ENCODE assay signal across 19 cellular contexts in genomic region chr14:20611277-20611676, GRCh38. TPM values are rescaled to one million over a fixed set of nuclear protein-coding genes. Genes with fewer than 3 reads are reported as not detected.
"Had no signal": no experiment of that assay in that cellular context is flagged by ENCODE, and none has a peak within 500 bp of the region (broad histone marks: within the 10 kb centered on the region; RNA-seq: fewer than 3 reads in every experiment).

No MANE protein-coding gene starts in this region.

- H3K4me3 ChIP-seq: upper lobe of right lung had no signal

- H3K36me3 ChIP-seq: lower lobe of right lung, upper lobe of right lung had no signal

- H3K9me3 ChIP-seq: lower lobe of right lung, upper lobe of right lung had no signal

- H3K27me3 ChIP-seq: dorsolateral prefrontal cortex, upper lobe of right lung had no signal

- H3K79me2 ChIP-seq: parathyroid adenoma had no signal

- H2AFZ ChIP-seq: parathyroid adenoma had no signal

- DNase-seq: activated CD4-positive, alpha-beta T cell treated with anti-CD3 and anti-CD28 coated beads, Interleukin-2, amount 10 ng/mL, durations not matched to agents 24 days and 14 days; activated CD4-positive, CD25-positive, alpha-beta regulatory T cell; activated CD8-positive, alpha-beta T cell treated with anti-CD3 and anti-CD28 coated beads for 36 hours; activated naive CD4-positive, alpha-beta T cell treated with Interleukin-2 at 50 U/mL for 16 hours; activated T-cell treated with anti-CD3 and anti-CD28 coated beads, Interleukin-2, amount 50 U/mL, for 24 hours; caudate nucleus; dorsolateral prefrontal cortex; foreskin fibroblast; islet precursor cell; left colon; lower lobe of right lung; natural killer cell; stimulated activated naive B cell treated with anti-CD40 and anti-IgM and Interleukin-4, amounts not matched to agents 10 μg/mL and 1 μg/mL and 100 μg/mL, for 72 hours; T1000; upper lobe of right lung had no signal

- H3K27ac ChIP-seq: lower lobe of right lung, upper lobe of right lung had no signal

- ATAC-seq: activated CD8-positive, alpha-beta T cell treated with anti-CD3 and anti-CD28 coated beads for 36 hours; left colon; lower lobe of right lung; natural killer cell; stimulated activated naive B cell treated with anti-CD40 and anti-IgM and Interleukin-4, amounts not matched to agents 10 μg/mL and 1 μg/mL and 100 μg/mL, for 72 hours; upper lobe of right lung had no signal

RNA-seq across cellular contexts. Expression of gene RNASE12, which starts 20.1 kb away (rescaled TPM):
- total RNA-seq: activated CD4-positive, alpha-beta T cell treated with anti-CD3 and anti-CD28 coated beads, Interleukin-2, amount 10 ng/mL, durations not matched to agents 24 days and 14 days; activated CD8-positive, alpha-beta T cell treated with anti-CD3 and anti-CD28 coated beads for 36 hours; activated T-helper 2 cell treated with anti-CD3 and anti-CD28 coated beads, Interferon-gamma antibody, Interleukin-2, Interleukin-4, amounts not matched to agents 10 μg/mL and 5 μg/mL and 100 μg/mL, durations not matched to agents 14 hours and 24 hours and 36 hours; dorsolateral prefrontal cortex; left colon; lower lobe of right lung; natural killer cell; renal cortical epithelial cell; upper lobe of right lung had no signal
- polyA plus RNA-seq: thymus had no signal

RNA-seq across cellular contexts. Expression of gene RNASE11, which starts 23.5 kb away (rescaled TPM):
- total RNA-seq: activated CD4-positive, alpha-beta T cell treated with anti-CD3 and anti-CD28 coated beads, Interleukin-2, amount 10 ng/mL, durations not matched to agents 24 days and 14 days; activated CD8-positive, alpha-beta T cell treated with anti-CD3 and anti-CD28 coated beads for 36 hours; activated T-helper 2 cell treated with anti-CD3 and anti-CD28 coated beads, Interferon-gamma antibody, Interleukin-2, Interleukin-4, amounts not matched to agents 10 μg/mL and 5 μg/mL and 100 μg/mL, durations not matched to agents 14 hours and 24 hours and 36 hours; dorsolateral prefrontal cortex; left colon; lower lobe of right lung; natural killer cell; renal cortical epithelial cell; upper lobe of right lung had no signal

RNA-seq across cellular contexts. Expression of gene OR6S1, which starts 30.2 kb away (rescaled TPM):
- total RNA-seq: activated CD4-positive, alpha-beta T cell treated with anti-CD3 and anti-CD28 coated beads, Interleukin-2, amount 10 ng/mL, durations not matched to agents 24 days and 14 days; activated CD8-positive, alpha-beta T cell treated with anti-CD3 and anti-CD28 coated beads for 36 hours; activated T-helper 2 cell treated with anti-CD3 and anti-CD28 coated beads, Interferon-gamma antibody, Interleukin-2, Interleukin-4, amounts not matched to agents 10 μg/mL and 5 μg/mL and 100 μg/mL, durations not matched to agents 14 hours and 24 hours and 36 hours; dorsolateral prefrontal cortex; left colon; lower lobe of right lung; natural killer cell; renal cortical epithelial cell; upper lobe of right lung had no signal
- polyA plus RNA-seq: thymus had no signal

RNA-seq across cellular contexts. Expression of gene RNASE9, which starts 50.4 kb away (rescaled TPM):
- total RNA-seq: activated CD4-positive, alpha-beta T cell treated with anti-CD3 and anti-CD28 coated beads, Interleukin-2, amount 10 ng/mL, durations not matched to agents 24 days and 14 days; activated CD8-positive, alpha-beta T cell treated with anti-CD3 and anti-CD28 coated beads for 36 hours; activated T-helper 2 cell treated with anti-CD3 and anti-CD28 coated beads, Interferon-gamma antibody, Interleukin-2, Interleukin-4, amounts not matched to agents 10 μg/mL and 5 μg/mL and 100 μg/mL, durations not matched to agents 14 hours and 24 hours and 36 hours; dorsolateral prefrontal cortex; left colon; lower lobe of right lung; natural killer cell; renal cortical epithelial cell; upper lobe of right lung had no signal
